Comparison of ENCODE assay signal across 21 cellular contexts in genomic region chrX:443676-444210, GRCh38. TPM values are rescaled to one million over a fixed set of nuclear protein-coding genes. Genes with fewer than 3 reads are reported as not detected.
A peak's percentile ranks its signal among the peaks of the same experiment; 100 is the strongest.
DNase-seq lines count a peak whose midpoint lies in the region; FAIRE-seq and TF ChIP-seq lines count a peak whose summit lies in the region.
"Had no signal": no experiment of that assay in that cellular context is flagged by ENCODE, and none has a peak within 500 bp of the region (broad histone marks: within the 10 kb centered on the region; RNA-seq: fewer than 3 reads in every experiment).

No MANE protein-coding gene starts in this region.

- no peaks in the 10 kb centered on the region for H3K79me1 ChIP-seq in H1 (ENCODE audit: low read depth, low read length)

- no peak for TF ChIP-seq POLR2A in H1 (IDR thresholded peaks at IDR 0.05; ENCODE audit: control extremely low read depth in 1 of 2, low read depth in 2 of 2, low read length in 2 of 2)

- no peak overlapping the region for H4K91ac ChIP-seq in H1 (replicated peaks; ENCODE audit: insufficient read length, low read length)

- no peak overlapping the region for H4K8ac ChIP-seq in H1 (ENCODE audit: extremely low read depth, insufficient read depth, low read length)

- H4K20me1 ChIP-seq in H1 (replicated peaks in 1 of 2; ENCODE audit: control insufficient read depth in 1 of 2, insufficient read depth in 2 of 2, low read length in 2 of 2): peaks cover 0 to 6% of the 10 kb centered on the region in 2 experiments

- TF ChIP-seq RAD21 in H1 (IDR thresholded peaks at IDR 0.05 in 1 of 2, conservative IDR thresholded peaks at IDR 0.05 in 1 of 2; ENCODE audit: low read depth in 2 of 2, low read length in 2 of 2): no peak

- H4K5ac ChIP-seq in H1 (ENCODE audit: insufficient read length, low read depth, low read length): no peak overlapping the region

- peak overlapping the region; percentile 75; the same call in 1 of the 2 replicates for H2BK12ac ChIP-seq in H1 (ENCODE audit: low read depth, low read length)

- BruUV-seq in A673 (replicated peaks; lab: Mats Ljungman, UMichigan): no TSS peak

- POLR2A ChIA-PET in H1 (lab: Charles Lee; ENCODE audit: partially characterized antibody): no interaction called here
- POLR2A ChIA-PET in A673 (lab: Charles Lee; ENCODE audit: low non-redundant PET): no interaction called here

- H3K27ac ChIP-seq in H1 (ENCODE audit: low read depth, low read length) (no peak overlapping the region), A673 (ENCODE audit: low read depth, low read length, poor library complexity, severe bottlenecking) (no peak overlapping the region)
- H3K27ac ChIP-seq: C4-2B, HL-60 had no signal

- H3K4me2 ChIP-seq in H1 (ENCODE audit: insufficient read depth in 1 of 2, low read depth in 2 of 2, low read length in 2 of 2): no peak overlapping the region
- H3K4me2 ChIP-seq: SK-N-SH had no signal

- peak; percentile 12 for DNase-seq in AG10803 (ENCODE audit: low read depth)
- peak; percentile 7 for DNase-seq in GM04504 (ENCODE audit: low read depth)
- no peak for DNase-seq in H1 (ENCODE audit: low read depth in 1 of 2, low spot score in 2 of 2)
- peak; percentile 32 for DNase-seq in posterior vena cava (ENCODE audit: low spot score)
- DNase-seq in A673 (ENCODE audit: low spot score): no peak
- DNase-seq in activated CD4-positive, alpha-beta T cell treated with anti-CD3 and anti-CD28 coated beads for 48 hours: no peak
- no peak for DNase-seq in NCI-H1694 (lab: John Stamatoyannopoulos, UW)
- DNase-seq in NCI-H187 (lab: John Stamatoyannopoulos, UW): no peak
- DNase-seq: CD8-positive, alpha-beta memory T cell; DMS 273 treated with DMSO at 0.1 percent for 48 hours; DMS79; NCI-H1092 treated with DMSO at 0.1 percent for 48 hours; NCI-H1436; NCI-H1930; NCI-H2107; NCI-H524; NCI-H774; SK-N-SH had no signal

- no peaks in the 10 kb centered on the region for H3K79me2 ChIP-seq in H1 (ENCODE audit: control insufficient read depth in 1 of 2, insufficient read depth in 2 of 2, low read length in 2 of 2)

- H2BK20ac ChIP-seq in H1 (ENCODE audit: low read length): peak overlapping the region; percentile 82

- H3K4ac ChIP-seq in H1 (replicated peaks; ENCODE audit: insufficient read length, low read depth, low read length): no peak overlapping the region

- no peak overlapping the region for H2AFZ ChIP-seq in H1 (ENCODE audit: low read length)

- intact Hi-C loops in posterior vena cava (cut with DNase I) (no loop called here), A673 (cut with micrococcal nuclease; ENCODE audit: unreplicated experiment) (no loop called here)

- peaks cover 3% of the 10 kb centered on the region; the same call in 1 of the 2 replicates for H3K23me2 ChIP-seq in H1 (ENCODE audit: low read depth, low read length)

- no peak overlapping the region for H3K4me3 ChIP-seq in AG10803 (ENCODE audit: low read length)
- no peak overlapping the region for H3K4me3 ChIP-seq in H1 (ENCODE audit: extremely low read depth in 1 of 4, insufficient read depth in 2 of 4, low read depth in 3 of 4, low read length in 4 of 4)
- no peak overlapping the region for H3K4me3 ChIP-seq in A673 (ENCODE audit: low read depth, low read length, poor library complexity, severe bottlenecking)

- H3K23ac ChIP-seq in H1 (ENCODE audit: insufficient read length): no peak overlapping the region

- H3K18ac ChIP-seq in H1 (ENCODE audit: extremely low read depth, low read length): 0 out of 2 replicates have a peak overlapping the region, but pooled peaks have one; percentile 60

- H2BK5ac ChIP-seq in H1 (ENCODE audit: low read depth, low read length): peak overlapping the region; percentile 15; the same call in 1 of the 2 replicates

- H3K56ac ChIP-seq in H1 (replicated peaks; ENCODE audit: insufficient read length, low read depth, low read length): no peak overlapping the region

- no peak overlapping the region for H2AK5ac ChIP-seq in H1 (ENCODE audit: low read depth, low read length)

- no peak overlapping the region for H2BK120ac ChIP-seq in H1 (replicated peaks; ENCODE audit: low read depth, low read length)

- FAIRE-seq in H1 (lab: Jason Lieb, UNC): no peak
- FAIRE-seq: A204.1 had no signal

- TF ChIP-seq CTCF in AG10803 (conservative IDR thresholded peaks at IDR 0.05; ENCODE audit: low read length): no peak
- TF ChIP-seq CTCF in H1 (IDR thresholded peaks at IDR 0.05; ENCODE audit: control extremely low read depth in 1 of 3, insufficient read depth in 1 of 3, low read depth in 1 of 3, low read length in 3 of 3): no peak
- TF ChIP-seq CTCF in A673 (conservative IDR thresholded peaks at IDR 0.05; ENCODE audit: low read depth, low read length): no peak

- TF ChIP-seq EP300 in H1 (IDR thresholded peaks at IDR 0.05; ENCODE audit: borderline replicate concordance in 1 of 2, low read depth in 2 of 2, low read length in 2 of 2): no peak

- H3K36me3 ChIP-seq in H1 (ENCODE audit: control insufficient read depth in 2 of 4, insufficient read depth in 4 of 4, low read length in 3 of 4): no peaks in the 10 kb centered on the region; a peak in 1 of 8 replicates
- H3K36me3 ChIP-seq in A673 (ENCODE audit: insufficient read depth, low read length, poor library complexity, severe bottlenecking): no peaks in the 10 kb centered on the region

- H3K4me1 ChIP-seq in H1 (replicated peaks in 1 of 4; ENCODE audit: control insufficient read depth in 3 of 4, insufficient read depth in 4 of 4, low read length in 3 of 4) (peaks cover 2 to 7% (median 3%) of the 10 kb centered on the region in 4 experiments; a peak in 6 of 7 replicates), A673 (ENCODE audit: insufficient read depth, low read length, poor library complexity, severe bottlenecking) (no peaks in the 10 kb centered on the region)

- H3K9ac ChIP-seq in H1 (replicated peaks in 1 of 4; ENCODE audit: extremely low read depth in 1 of 4, low read depth in 3 of 4, low read length in 3 of 4): no peak overlapping the region
- H3K9ac ChIP-seq: SK-N-SH had no signal

- H3K27me3 ChIP-seq in H1 (replicated peaks in 1 of 4; ENCODE audit: control insufficient read depth in 3 of 4, extremely low read depth in 1 of 4, insufficient read depth in 3 of 4, low read length in 3 of 4) (peaks cover 0 to 11% (median 3%) of the 10 kb centered on the region in 4 experiments; a peak in 3 of 7 replicates), A673 (replicated peaks; ENCODE audit: insufficient read depth, low read depth, low read length, poor library complexity) (no peaks in the 10 kb centered on the region)

- WGBS in H1 (ENCODE audit: extremely low coverage in 1 of 2, insufficient coverage in 1 of 2, insufficient read length in 1 of 2, insufficient replicate concordance in 2 of 2, low coverage in 1 of 2, low lambda C conversion rate in 2 of 2, missing lambda C conversion rate in 1 of 2), 2 experiments: 74% methylated on average over 9 of the region's 9 CpGs; no CpG with 5 or more reads in 1 of the 2 experiments

- H2BK15ac ChIP-seq in H1 (ENCODE audit: low read length): peak overlapping the region; percentile 40; the same call in 1 of the 2 replicates

- no peaks in the 10 kb centered on the region; a peak in 1 of 4 replicates for H3K9me3 ChIP-seq in H1 (ENCODE audit: insufficient read depth in 2 of 2, low read depth in 1 of 2, low read length in 1 of 2)
- H3K9me3 ChIP-seq in A673 (ENCODE audit: low read depth, low read length, poor library complexity, severe bottlenecking): no peaks in the 10 kb centered on the region
- H3K9me3 ChIP-seq: SK-N-SH had no signal

- CTCF ChIA-PET in H1 (lab: Charles Lee; ENCODE audit: partially characterized antibody) (no interaction called here), A673 (lab: Charles Lee) (no interaction called here)

- no peak overlapping the region for H3K14ac ChIP-seq in H1 (ENCODE audit: insufficient read length)

TF ChIP-seq in H1, 55 proteins besides CTCF, POLR2A, EP300 and RAD21:
- TF ChIP-seq RNF2 (IDR thresholded peaks at IDR 0.05; ENCODE audit: borderline replicate concordance, low read depth, low read length, missing control alignments, poor library complexity, severe bottlenecking) (no peak), CBX5 (IDR thresholded peaks at IDR 0.05; ENCODE audit: low read depth, low read length) (no peak), RFX5 (IDR thresholded peaks at IDR 0.05; ENCODE audit: borderline replicate concordance, low read depth, low read length) (no peak), SIRT6 (IDR thresholded peaks at IDR 0.05; ENCODE audit: low read length) (no peak), KDM4A (IDR thresholded peaks at IDR 0.05; ENCODE audit: low read depth, low read length, severe bottlenecking) (no peak), CEBPB (IDR thresholded peaks at IDR 0.05; ENCODE audit: low read depth, low read length) (no peak), CHD1 (IDR thresholded peaks at IDR 0.05; ENCODE audit: low read depth, low read length) (no peak), ATF2 (IDR thresholded peaks at IDR 0.05; ENCODE audit: low read length) (no peak)
TF ChIP-seq in H1: peak in this region for 0.

RNA-seq across cellular contexts. Expression of gene PPP2R3B, which starts 57.0 kb away (rescaled TPM):
- 84.3 and 86.7 TPM in 2 replicates for total RNA-seq in H1 (2021; fragmentation: NEBNext Ultra II Directional; extraction: Animal tissue kit (Norgen Biotek cat#: 25700))
- 47.6 and 80.1 TPM in 2 replicates for polyA plus RNA-seq in H1 (2011; rRNA removed)
- 74.0 TPM for polyA plus RNA-seq in H1 (2011; cell fraction: cytosol; rRNA removed)
- polyA plus RNA-seq in H1 (2011; cell fraction: nucleus; rRNA removed): 265 TPM
- polyA plus RNA-seq in H1 (2012, experiment 1 of 2): 46.6 to 79.9 TPM (median 73.3 TPM) in 4 replicates
- 48.0 TPM for polyA plus RNA-seq in H1 (2012, experiment 2 of 2)
- 41.6 TPM for polyA plus RNA-seq in H1 (2013, experiment 1 of 2)
- 37.4 TPM for polyA plus RNA-seq in H1 (2013, experiment 2 of 2)
- 39.1 and 49.9 TPM in 2 replicates for polyA minus RNA-seq in H1 (2011; rRNA and poly(A)+ RNA removed)
- polyA minus RNA-seq in H1 (2011; cell fraction: cytosol; rRNA and poly(A)+ RNA removed): 56.4 TPM
- polyA minus RNA-seq in H1 (2011; cell fraction: nucleus; rRNA and poly(A)+ RNA removed): 122 TPM
- 10 to 100 TPM; 17.9 to 23.4 TPM for total RNA-seq in posterior vena cava
- total RNA-seq in A673 (2021): 43.6 and 46.5 TPM in 2 replicates

Comparison
In these comparisons a context has a peak if more than half of its experiments do, and no peak if none do; other contexts are left out.
1. DNase-seq: peak in AG10803 (single experiment), GM04504 (single experiment) and posterior vena cava (single experiment); none in H1 (0 of 2), A673 (single experiment), activated CD4-positive, alpha-beta T cell treated with anti-CD3 and anti-CD28 coated beads for 48 hours (single experiment), NCI-H1694 (single experiment) and NCI-H187 (0 of 2).